Comparison of ENCODE assay signal across 14 cellular contexts in genomic region chr17:4247361-4247980, GRCh38. TPM values are rescaled to one million over a fixed set of nuclear protein-coding genes. Genes with fewer than 3 reads are reported as not detected.
DNase-seq lines count a peak whose midpoint lies in the region; FAIRE-seq and TF ChIP-seq lines count a peak whose summit lies in the region.
"Had no signal": no experiment of that assay in that cellular context is flagged by ENCODE, and none has a peak within 500 bp of the region (broad histone marks: within the 10 kb centered on the region; RNA-seq: fewer than 3 reads in every experiment).

No MANE protein-coding gene starts in this region.

- H3K27ac ChIP-seq in HUES64 (ENCODE audit: low read depth, low read length) = peak overlapping the region; percentile 48; the same call in 1 of the 2 replicates
- peak overlapping the region; percentile 73 for H3K27ac ChIP-seq in suprapubic skin
- no peak overlapping the region for H3K27ac ChIP-seq in caudate nucleus (ENCODE audit: low read depth, low read length)

- no peak for TF ChIP-seq POLR2A in suprapubic skin (IDR thresholded peaks at IDR 0.05)

- WGBS in HUES64 = 94% methylated on average over 5 of the region's 5 CpGs
- 66% methylated on average over 5 of the region's 5 CpGs for WGBS in suprapubic skin

- H3K9me3 Mint-ChIP-seq in glutamatergic neuron (ENCODE audit: unreplicated experiment) = peaks cover 1% of the 10 kb centered on the region
- H3K9me3 Mint-ChIP-seq: activated naive CD4-positive, alpha-beta T cell treated with anti-CD3 and anti-CD28 coated beads, Interleukin-2, amount 50 U/mL, for 24 hours; CD4-positive, alpha-beta T cell; H9 had no signal

- no peak for TF ChIP-seq CTCF in glutamatergic neuron (IDR thresholded peaks at IDR 0.05; ENCODE audit: partially characterized antibody, unreplicated experiment)
- TF ChIP-seq CTCF in suprapubic skin (IDR thresholded peaks at IDR 0.05) = no peak

- no peak overlapping the region for H3K9ac ChIP-seq in HUES64 (ENCODE audit: low read depth, low read length)

- H3K27me3 Mint-ChIP-seq in glutamatergic neuron (ENCODE audit: unreplicated experiment) = peaks cover 2% of the 10 kb centered on the region
- H3K27me3 Mint-ChIP-seq: activated naive CD4-positive, alpha-beta T cell treated with anti-CD3 and anti-CD28 coated beads, Interleukin-2, amount 50 U/mL, for 24 hours; CD4-positive, alpha-beta T cell had no signal

- H3K27me3 ChIP-seq in HUES64 (ENCODE audit: insufficient read depth, low read length) = no peaks in the 10 kb centered on the region
- no peaks in the 10 kb centered on the region for H3K27me3 ChIP-seq in suprapubic skin
- H3K27me3 ChIP-seq: esophagus muscularis mucosa had no signal

- H3K9me3 ChIP-seq in HUES64 (ENCODE audit: insufficient read depth, low read depth, low read length) (no peaks in the 10 kb centered on the region), suprapubic skin (no peaks in the 10 kb centered on the region)
- H3K9me3 ChIP-seq: esophagus muscularis mucosa had no signal

- H3K27ac Mint-ChIP-seq in glutamatergic neuron (ENCODE audit: unreplicated experiment) = peak overlapping the region; percentile 98
- H3K27ac Mint-ChIP-seq: activated naive CD4-positive, alpha-beta T cell treated with anti-CD3 and anti-CD28 coated beads, Interleukin-2, amount 50 U/mL, for 24 hours; CD4-positive, alpha-beta T cell had no signal

- peaks cover 3% of the 10 kb centered on the region; the same call in 1 of the 2 replicates for H3K36me3 ChIP-seq in HUES64 (ENCODE audit: insufficient read depth, low read length)
- H3K36me3 ChIP-seq in suprapubic skin = peaks cover 1% of the 10 kb centered on the region

- no peak for TF ChIP-seq EP300 in suprapubic skin (IDR thresholded peaks at IDR 0.05)

- no peaks in the 10 kb centered on the region for H3K36me3 Mint-ChIP-seq in glutamatergic neuron (ENCODE audit: unreplicated experiment)
- H3K36me3 Mint-ChIP-seq: activated naive CD4-positive, alpha-beta T cell treated with anti-CD3 and anti-CD28 coated beads, Interleukin-2, amount 50 U/mL, for 24 hours had no signal

- peaks cover 50% of the 10 kb centered on the region for H3K4me1 Mint-ChIP-seq in glutamatergic neuron (ENCODE audit: low read depth, unreplicated experiment)

- H3K4me3 Mint-ChIP-seq in glutamatergic neuron (ENCODE audit: unreplicated experiment) = peak overlapping the region; percentile 72
- H3K4me3 Mint-ChIP-seq: activated naive CD4-positive, alpha-beta T cell treated with anti-CD3 and anti-CD28 coated beads, Interleukin-2, amount 50 U/mL, for 24 hours; CD4-positive, alpha-beta T cell; H9 had no signal

- no peak overlapping the region for H3K4me3 ChIP-seq in HUES64 (ENCODE audit: low read length)
- no peak overlapping the region for H3K4me3 ChIP-seq in suprapubic skin
- H3K4me3 ChIP-seq: esophagus muscularis mucosa had no signal

- H3K4me1 ChIP-seq in HUES64 (ENCODE audit: insufficient read depth, low read length) = peaks cover 18% of the 10 kb centered on the region; the same call in 1 of the 2 replicates
- H3K4me1 ChIP-seq in suprapubic skin = peaks cover 26% of the 10 kb centered on the region

- FAIRE-seq in GM19239 (lab: Jason Lieb, UNC) = no peak

- DNase-seq in NCI-H345 treated with DMSO at 0.1 percent for 48 hours (lab: John Stamatoyannopoulos, UW; ENCODE audit: unreplicated experiment) = peak; percentile 20
- peak; percentile 67 for DNase-seq in glutamatergic neuron
- DNase-seq in suprapubic skin (ENCODE audit: low spot score in 2 of 2) = no peak
- no peak for DNase-seq in activated gamma-delta T cell treated with Interleukin-2 at 50 U/mL for 16 hours
- DNase-seq in GM19239 (ENCODE audit: insufficient read length, low spot score) = no peak
- no peak for DNase-seq in caudate nucleus (lab: John Stamatoyannopoulos, UW)
- DNase-seq: CD4-positive, alpha-beta T cell; cerebellar nuclear complex; posterior cingulate gyrus; SIG-M5 had no signal

RNA-seq across cellular contexts. Expression of gene ANKFY1, which starts 16.3 kb away (rescaled TPM):
- 22.6 TPM for polyA plus RNA-seq in HUES64 (2013, experiment 1 of 2)
- 22.4 TPM for polyA plus RNA-seq in HUES64 (2013, experiment 2 of 2)
- total RNA-seq in glutamatergic neuron (ENCODE audit: unreplicated experiment) (80.5 TPM), suprapubic skin (10 to 100 TPM; 25.6 to 70.6 (median 44.9) TPM)

Comparison
In these comparisons a context has a peak if more than half of its experiments do, and no peak if none do; other contexts are left out.
1. DNase-seq: peak in NCI-H345 treated with DMSO at 0.1 percent for 48 hours (single experiment) and glutamatergic neuron (single experiment); none in suprapubic skin (0 of 2), activated gamma-delta T cell treated with Interleukin-2 at 50 U/mL for 16 hours (single experiment), GM19239 (single experiment) and caudate nucleus (0 of 61).